Comparison of ENCODE assay signal across 22 cellular contexts in genomic region chr1:215891266-215891665, GRCh38.
DNase-seq lines count a peak whose midpoint lies in the region; ATAC-seq, FAIRE-seq and TF ChIP-seq lines count a peak whose summit lies in the region.
"Had no signal": no experiment of that assay in that cellular context is flagged by ENCODE, and none has a peak within 500 bp of the region (broad histone marks: within the 10 kb centered on the region; RNA-seq: fewer than 3 reads in every experiment).

No MANE protein-coding gene starts in this region.

- no peak overlapping the region for H3K4me3 Mint-ChIP-seq in natural killer cell
- H3K4me3 Mint-ChIP-seq: activated CD4-positive, alpha-beta T cell treated with anti-CD3 and anti-CD28 coated beads for 36 hours; CD8-positive, alpha-beta memory T cell had no signal

- peak overlapping the region; percentile 36 for H2AFZ ChIP-seq in ACC112 (ENCODE audit: low read length, unreplicated experiment)

- H3K27ac Mint-ChIP-seq in natural killer cell: no peak overlapping the region
- H3K27ac Mint-ChIP-seq: activated CD4-positive, alpha-beta T cell treated with anti-CD3 and anti-CD28 coated beads for 36 hours; CD8-positive, alpha-beta memory T cell had no signal

- intact Hi-C loops in pancreas (cut with DNase I) (no loop called here), natural killer cell (cut with micrococcal nuclease) (no loop called here)

- H3K36me3 Mint-ChIP-seq in natural killer cell: no peaks in the 10 kb centered on the region
- H3K36me3 Mint-ChIP-seq: CD8-positive, alpha-beta memory T cell had no signal

- H3K27ac ChIP-seq in ACC112 (ENCODE audit: low read depth, low read length) (no peak overlapping the region), pancreas (no peak overlapping the region)
- H3K27ac ChIP-seq: cardiac muscle cell, dorsolateral prefrontal cortex, ovary, skin epidermis had no signal

- H3K4me1 Mint-ChIP-seq in natural killer cell: no peaks in the 10 kb centered on the region
- H3K4me1 Mint-ChIP-seq: activated CD4-positive, alpha-beta T cell treated with anti-CD3 and anti-CD28 coated beads for 36 hours; CD8-positive, alpha-beta memory T cell had no signal

- H3K79me2 ChIP-seq in ACC112 (ENCODE audit: control insufficient read depth, insufficient read depth, low read length, unreplicated experiment): no peaks in the 10 kb centered on the region

- DNase-seq in GM12865 (ENCODE audit: low read depth) (peak; percentile 8), NCI-H1105 (lab: John Stamatoyannopoulos, UW) (peak; percentile 60), pancreas (no peak), natural killer cell (no peak)
- no peak for DNase-seq in activated naive CD4-positive, alpha-beta T cell treated with Interleukin-2 at 50 U/mL for 16 hours
- DNase-seq in activated T-cell treated with anti-CD3 and anti-CD28 coated beads, Interleukin-2, amount 50 U/mL, for 1 hour: no peak
- DNase-seq: activated CD4-positive, alpha-beta T cell treated with anti-CD3 and anti-CD28 coated beads for 36 hours; activated CD8-positive, alpha-beta memory T cell treated with anti-CD3 and anti-CD28 coated beads, Interleukin-2, amount 50 U/mL, for 4 hours; activated effector memory CD4-positive, alpha-beta T cell treated with anti-CD3 and anti-CD28 coated beads, Interleukin-2, amount 50 U/mL, for 16 hours; amniotic stem cell; CD8-positive, alpha-beta memory T cell; dorsolateral prefrontal cortex; left ventricle myocardium superior; NCI-H187; NCI-H510A treated with DMSO at 0.1 percent for 48 hours; ovary; stimulated activated CD4-positive, alpha-beta T cell treated with anti-CD3 and anti-CD28 coated beads, Interleukin-2, amount 100 ng/mL, for 48 hours had no signal

- H3K27me3 ChIP-seq in ACC112 (ENCODE audit: insufficient read depth, low read length) (0 out of 2 replicates have a peak, but pooled peaks cover 3% of the 10 kb centered on the region), endocrine pancreas (ENCODE audit: control insufficient read depth, insufficient read depth, low read length) (no peaks in the 10 kb centered on the region), pancreas (no peaks in the 10 kb centered on the region)
- H3K27me3 ChIP-seq: cardiac muscle cell, ovary had no signal

- H3K4me3 ChIP-seq in ACC112 (ENCODE audit: low read depth, low read length): peak overlapping the region; percentile 47
- H3K4me3 ChIP-seq in GM12865 (ENCODE audit: low read depth, low read length): no peak overlapping the region
- peak overlapping the region; percentile 6 for H3K4me3 ChIP-seq in endocrine pancreas (ENCODE audit: control insufficient read depth, insufficient read depth, low read length)
- H3K4me3 ChIP-seq in pancreas: no peak overlapping the region
- H3K4me3 ChIP-seq: cardiac muscle cell, dorsolateral prefrontal cortex, ovary, skin epidermis had no signal

- H3K9me3 ChIP-seq in endocrine pancreas (ENCODE audit: control insufficient read depth, low read length) (no peaks in the 10 kb centered on the region), pancreas (no peaks in the 10 kb centered on the region)
- H3K9me3 ChIP-seq: ovary had no signal

- no peak for TF ChIP-seq CTCF in GM12865 (IDR thresholded peaks at IDR 0.05; ENCODE audit: insufficient read depth, low read depth, low read length, missing control alignments)
- no peak for TF ChIP-seq CTCF in pancreas (IDR thresholded peaks at IDR 0.05)
- TF ChIP-seq CTCF in natural killer cell (IDR thresholded peaks at IDR 0.05): no peak

- 23 to 43% methylated on average over 2 of the region's 2 CpGs for WGBS in pancreas, 2 donors

- H3K36me3 ChIP-seq in ACC112 (ENCODE audit: insufficient read depth, low read length) (no peaks in the 10 kb centered on the region), endocrine pancreas (ENCODE audit: control insufficient read depth, insufficient read depth, low read length) (no peaks in the 10 kb centered on the region), pancreas (no peaks in the 10 kb centered on the region)
- H3K36me3 ChIP-seq: cardiac muscle cell, ovary had no signal

- H3K4me1 ChIP-seq in ACC112 (ENCODE audit: control insufficient read depth, insufficient read depth, low read length, unreplicated experiment): peaks cover 13% of the 10 kb centered on the region
- peaks cover 5% of the 10 kb centered on the region for H3K4me1 ChIP-seq in endocrine pancreas (ENCODE audit: control insufficient read depth, insufficient read depth, low read length)
- no peaks in the 10 kb centered on the region for H3K4me1 ChIP-seq in pancreas

- peaks cover 2 to 7% of the 10 kb centered on the region in 2 donors for H3K9me3 Mint-ChIP-seq in natural killer cell

- no peaks in the 10 kb centered on the region for H3K27me3 Mint-ChIP-seq in natural killer cell (ENCODE audit: low read depth in 2 of 2)
- H3K27me3 Mint-ChIP-seq: activated CD4-positive, alpha-beta T cell treated with anti-CD3 and anti-CD28 coated beads for 36 hours; CD8-positive, alpha-beta memory T cell had no signal

- no peak for FAIRE-seq in pancreas (lab: Jason Lieb, UNC)
- FAIRE-seq: RCC 7860 had no signal

- ATAC-seq in pancreas (no peak), natural killer cell (no peak)
- ATAC-seq: activated CD4-positive, alpha-beta T cell treated with anti-CD3 and anti-CD28 coated beads for 36 hours; left ventricle myocardium superior had no signal

- no peak overlapping the region for H3K9ac ChIP-seq in endocrine pancreas (ENCODE audit: control insufficient read depth, insufficient read depth, low read length)

Comparison
In these comparisons a context has a peak if more than half of its experiments do, and no peak if none do; other contexts are left out.
1. H3K4me3 ChIP-seq: peak in ACC112 (single experiment) and endocrine pancreas (single experiment); none in GM12865 (single experiment) and pancreas (0 of 4).
2. DNase-seq: peak in GM12865 (single experiment) and NCI-H1105 (single experiment); none in activated naive CD4-positive, alpha-beta T cell treated with Interleukin-2 at 50 U/mL for 16 hours (single experiment), activated T-cell treated with anti-CD3 and anti-CD28 coated beads, Interleukin-2, amount 50 U/mL, for 1 hour (single experiment), pancreas (0 of 6) and natural killer cell (single experiment).